7 cellular contexts compared by ENCODE assay signal in genomic region chr17:41801374-41802062, GRCh38. TPM values are rescaled to one million over a fixed set of nuclear protein-coding genes. Genes with fewer than 3 reads are reported as not detected.
DNase-seq lines count a peak whose midpoint lies in the region; ATAC-seq and TF ChIP-seq lines count a peak whose summit lies in the region.

No MANE protein-coding gene starts in this region.

- no peaks in the 10 kb centered on the region for H3K27me3 ChIP-seq in breast epithelium

- in situ Hi-C loops in GM13976 (cut with MboI; ENCODE audit: low sequenced_read_pairs, unreplicated experiment): loop anchor here (10.0 kb wide), 1 partner anchor 67 kb away; the partner anchor contains the start of gene HAP1

- TF ChIP-seq POLR2A in breast epithelium (IDR thresholded peaks at IDR 0.05): no peak

- intact Hi-C loops in breast epithelium (cut with DNase I; ENCODE audit: low total_unique reads): loop anchor here (5.0 kb wide), 2 partner anchors 64 to 1854 kb away; no protein-coding TSS in a partner anchor

- no peaks in the 10 kb centered on the region for H3K9me3 ChIP-seq in breast epithelium

- peak overlapping the region; percentile 58 for H3K27ac ChIP-seq in VCaP
- H3K27ac ChIP-seq in breast epithelium: peak overlapping the region; percentile 76 to 80

- no peak for ATAC-seq in GM21360 (IDR thresholded peaks at IDR 0.05; ENCODE audit: unreplicated experiment)

- DNase-seq in GM13976 (ENCODE audit: low spot score) (peak; percentile 89), NCI-H2081 (lab: John Stamatoyannopoulos, UW) (peak; percentile 73 to 76), breast epithelium (ENCODE audit: low spot score in 2 of 2) (peak; percentile 80 to 89), inferior parietal cortex (ENCODE audit: extremely low spot score) (peak; percentile 87)
- DNase-seq in stimulated activated CD4-positive, alpha-beta T cell treated with anti-CD3 and anti-CD28 coated beads, Interleukin-15, amount 100 ng/mL, for 1 hour (ENCODE audit: low read depth in 1 of 2, low spot score in 1 of 2): peak; percentile 53 to 70

- TF ChIP-seq CTCF in GM13976 (IDR thresholded peaks at IDR 0.05; ENCODE audit: borderline replicate concordance, control extremely low read depth, extremely low read depth, insufficient read depth, missing control alignments) (peak; percentile 95), VCaP (conservative IDR thresholded peaks at IDR 0.05) (peak; percentile 88), breast epithelium (IDR thresholded peaks at IDR 0.05) (peak; percentile 98 to 99 (median 99))

- H3K36me3 ChIP-seq in breast epithelium: no peaks in the 10 kb centered on the region

- H3K4me1 ChIP-seq in breast epithelium: peaks cover 4 to 5% of the 10 kb centered on the region in 2 donors

- peak overlapping the region in 2 of 3 donors; percentile 26 to 54 for H3K4me3 ChIP-seq in breast epithelium

RNA-seq across cellular contexts. Expression of gene P3H4, which starts 10.2 kb away (rescaled TPM):
- total RNA-seq in breast epithelium: 10 to 100 TPM in 2 of 3 donors, 1 to 10 TPM in 1; 6.2 to 19.0 (median 14.9) TPM

RNA-seq across cellular contexts. Expression of gene FKBP10, which starts 11.3 kb away (rescaled TPM):
- total RNA-seq in breast epithelium: 10 to 100 TPM; 35.9 to 43.3 (median 39.4) TPM

RNA-seq across cellular contexts. Expression of gene JUP, which starts 15.0 kb away (rescaled TPM):
- 100 to 1,000 TPM; 107 to 158 (median 121) TPM for total RNA-seq in breast epithelium

RNA-seq across cellular contexts. Expression of gene NT5C3B, which starts 34.5 kb away (rescaled TPM):
- 10 to 100 TPM; 50.2 to 83.9 (median 60.6) TPM for total RNA-seq in breast epithelium

RNA-seq across cellular contexts. Expression of gene KLHL10, which starts 36.1 kb away (rescaled TPM):
- total RNA-seq in breast epithelium: under 1 TPM in 2 of 3 donors, not detected in 1; 0.80 to 0.88 TPM
